9 cellular contexts compared by ENCODE assay signal in genomic region chr12:103455020-103455763, GRCh38. TPM values are rescaled to one million over a fixed set of nuclear protein-coding genes. Genes with fewer than 3 reads are reported as not detected.
DNase-seq lines count a peak whose midpoint lies in the region; ATAC-seq and TF ChIP-seq lines count a peak whose summit lies in the region.
"Had no signal": no experiment of that assay in that cellular context is flagged by ENCODE, and none has a peak within 500 bp of the region (broad histone marks: within the 10 kb centered on the region; RNA-seq: fewer than 3 reads in every experiment).

No MANE protein-coding gene starts in this region.

- no peaks in the 10 kb centered on the region for H3K9me3 Mint-ChIP-seq in activated CD4-positive, alpha-beta T cell treated with anti-CD3 and anti-CD28 coated beads, Interleukin-2, amount 10 ng/mL, durations not matched to agents 7 days and 5 days
- H3K9me3 Mint-ChIP-seq in stimulated activated effector memory CD8-positive, alpha-beta T cell treated with anti-CD3 and anti-CD28 coated beads, Interleukin-12 subunit alpha, Interleukin-12 subunit beta, amount 100 ng/mL, for 72 hours, result peaks cover 3% of the 10 kb centered on the region

- ATAC-seq in HG02642 (IDR thresholded peaks at IDR 0.05; ENCODE audit: poor library complexity, unreplicated experiment) (peak; percentile 65), left lobe of liver (no peak)
- ATAC-seq in stimulated activated effector memory CD8-positive, alpha-beta T cell treated with anti-CD3 and anti-CD28 coated beads, Interleukin-12 subunit alpha, Interleukin-12 subunit beta, amount 100 ng/mL, for 72 hours, result peak; percentile 74

- CTCF ChIA-PET in activated CD4-positive, alpha-beta T cell treated with anti-CD3 and anti-CD28 coated beads, Interleukin-2, amount 10 ng/mL, durations not matched to agents 7 days and 5 days (lab: Charles Lee), result no interaction called here

- TF ChIP-seq POLR2A in suprapubic skin (IDR thresholded peaks at IDR 0.05), result no peak

- no peak for TF ChIP-seq CTCF in OCI-LY3 (IDR thresholded peaks at IDR 0.05; ENCODE audit: low read depth, low read length)
- no peak for TF ChIP-seq CTCF in suprapubic skin (IDR thresholded peaks at IDR 0.05)

- H3K36me3 ChIP-seq in OCI-LY3 (replicated peaks; ENCODE audit: low read depth, low read length) (peaks cover 13% of the 10 kb centered on the region), suprapubic skin (no peaks in the 10 kb centered on the region)

- WGBS in suprapubic skin, result 74% methylated on average over 3 of the region's 3 CpGs

- no peaks in the 10 kb centered on the region for H3K27me3 Mint-ChIP-seq in activated CD4-positive, alpha-beta T cell treated with anti-CD3 and anti-CD28 coated beads, Interleukin-2, amount 10 ng/mL, durations not matched to agents 7 days and 5 days

- H3K4me3 Mint-ChIP-seq in activated CD4-positive, alpha-beta T cell treated with anti-CD3 and anti-CD28 coated beads, Interleukin-2, amount 10 ng/mL, durations not matched to agents 7 days and 5 days, result no peak overlapping the region
- H3K4me3 Mint-ChIP-seq in stimulated activated effector memory CD8-positive, alpha-beta T cell treated with anti-CD3 and anti-CD28 coated beads, Interleukin-12 subunit alpha, Interleukin-12 subunit beta, amount 100 ng/mL, for 72 hours, result no peak overlapping the region

- H3K27ac ChIP-seq in OCI-LY3 (ENCODE audit: low read length), result peak overlapping the region; percentile 75
- H3K27ac ChIP-seq in suprapubic skin, result no peak overlapping the region

- peak overlapping the region; percentile 45 for H3K4me2 ChIP-seq in OCI-LY3 (ENCODE audit: low read length)

- H3K27ac Mint-ChIP-seq in activated CD4-positive, alpha-beta T cell treated with anti-CD3 and anti-CD28 coated beads, Interleukin-2, amount 10 ng/mL, durations not matched to agents 7 days and 5 days, result peak overlapping the region; percentile 7
- H3K27ac Mint-ChIP-seq in stimulated activated effector memory CD8-positive, alpha-beta T cell treated with anti-CD3 and anti-CD28 coated beads, Interleukin-12 subunit alpha, Interleukin-12 subunit beta, amount 100 ng/mL, for 72 hours, result peak overlapping the region; percentile 4

- H2AFZ ChIP-seq in OCI-LY3 (ENCODE audit: low read depth, low read length), result no peak overlapping the region

- peak; percentile 26 for DNase-seq in activated CD4-positive, alpha-beta T cell treated with anti-CD3 and anti-CD28 coated beads, Interleukin-2, amount 10 ng/mL, durations not matched to agents 7 days and 5 days
- DNase-seq in activated CD4-positive, alpha-beta T cell treated with anti-CD3 and anti-CD28 coated beads, Interleukin-2, amount 50 U/mL, for 4 hours, result no peak
- DNase-seq in stimulated activated effector memory CD8-positive, alpha-beta T cell treated with anti-CD3 and anti-CD28 coated beads, Interleukin-12 subunit alpha, Interleukin-12 subunit beta, amount 100 ng/mL, for 72 hours (ENCODE audit: low spot score in 2 of 2), result no peak
- DNase-seq in left lobe of liver (ENCODE audit: low spot score) (no peak), suprapubic skin (ENCODE audit: low spot score in 2 of 2) (no peak), pons (ENCODE audit: low spot score) (no peak)
- DNase-seq: ACHN had no signal

- 0 out of 2 replicates have a peak, but pooled peaks cover 6% of the 10 kb centered on the region for H3K9me3 ChIP-seq in OCI-LY3 (ENCODE audit: insufficient read depth, low read length)
- no peaks in the 10 kb centered on the region for H3K9me3 ChIP-seq in suprapubic skin

- POLR2A ChIA-PET in activated CD4-positive, alpha-beta T cell treated with anti-CD3 and anti-CD28 coated beads, Interleukin-2, amount 10 ng/mL, durations not matched to agents 7 days and 5 days (lab: Charles Lee), result no interaction called here

- H3K27me3 ChIP-seq in OCI-LY3 (ENCODE audit: low read depth, low read length) (no peaks in the 10 kb centered on the region), suprapubic skin (no peaks in the 10 kb centered on the region)

- H3K4me1 ChIP-seq in OCI-LY3 (ENCODE audit: low read length) (peaks cover 43% of the 10 kb centered on the region), suprapubic skin (no peaks in the 10 kb centered on the region)

- H4K20me1 ChIP-seq in OCI-LY3 (ENCODE audit: insufficient read depth, low read length), result no peaks in the 10 kb centered on the region

- H3K9ac ChIP-seq in OCI-LY3 (ENCODE audit: low read length), result peak overlapping the region; percentile 17

- H3K4me3 ChIP-seq in OCI-LY3 (ENCODE audit: low read length), result no peak overlapping the region
- H3K4me3 ChIP-seq in suprapubic skin, result no peak overlapping the region

- H3K36me3 Mint-ChIP-seq in activated CD4-positive, alpha-beta T cell treated with anti-CD3 and anti-CD28 coated beads, Interleukin-2, amount 10 ng/mL, durations not matched to agents 7 days and 5 days (ENCODE audit: low read depth), result no peaks in the 10 kb centered on the region
- no peaks in the 10 kb centered on the region for H3K36me3 Mint-ChIP-seq in stimulated activated effector memory CD8-positive, alpha-beta T cell treated with anti-CD3 and anti-CD28 coated beads, Interleukin-12 subunit alpha, Interleukin-12 subunit beta, amount 100 ng/mL, for 72 hours

- H3K79me2 ChIP-seq in OCI-LY3 (ENCODE audit: low read length), result no peaks in the 10 kb centered on the region

- H3K4me1 Mint-ChIP-seq in activated CD4-positive, alpha-beta T cell treated with anti-CD3 and anti-CD28 coated beads, Interleukin-2, amount 10 ng/mL, durations not matched to agents 7 days and 5 days, result peaks cover 31% of the 10 kb centered on the region
- H3K4me1 Mint-ChIP-seq in stimulated activated effector memory CD8-positive, alpha-beta T cell treated with anti-CD3 and anti-CD28 coated beads, Interleukin-12 subunit alpha, Interleukin-12 subunit beta, amount 100 ng/mL, for 72 hours, result peaks cover 6% of the 10 kb centered on the region

- TF ChIP-seq EP300 in suprapubic skin (IDR thresholded peaks at IDR 0.05), result no peak

RNA-seq across cellular contexts. Expression of gene C12orf42, which starts 40.6 kb away (rescaled TPM):
- 1 to 10 TPM in 1 of 2 experiments, under 1 TPM in 1; 0.57 to 1.0 TPM for total RNA-seq in activated CD4-positive, alpha-beta T cell treated with anti-CD3 and anti-CD28 coated beads, Interleukin-2, amount 10 ng/mL, durations not matched to agents 7 days and 5 days
- total RNA-seq in left lobe of liver, result not detected
- total RNA-seq in suprapubic skin, result not detected
